13 cellular contexts compared by ENCODE assay signal in genomic region chr16:78684040-78684611, GRCh38.
DNase-seq lines count a peak whose midpoint lies in the region; ATAC-seq and TF ChIP-seq lines count a peak whose summit lies in the region.
"Had no signal": no experiment of that assay in that cellular context is flagged by ENCODE, and none has a peak within 500 bp of the region (broad histone marks: within the 10 kb centered on the region; RNA-seq: fewer than 3 reads in every experiment).

No MANE protein-coding gene starts in this region.

- DNase-seq in LoVo (ENCODE audit: low spot score) (peak; percentile 43), chondrocyte (ENCODE audit: low spot score) (no peak), tibial nerve (ENCODE audit: low spot score in 2 of 2) (peak; percentile 24 to 56), midbrain (lab: John Stamatoyannopoulos, UW) (no peak), anterior cingulate cortex (lab: John Stamatoyannopoulos, UW) (no peak)
- no peak for DNase-seq in activated CD8-positive, alpha-beta memory T cell treated with anti-CD3 and anti-CD28 coated beads, Interleukin-2, amount 10 ng/mL, durations not matched to agents 7 days and 5 days
- DNase-seq: activated T-cell treated with anti-CD3 and anti-CD28 coated beads, Interleukin-2, amount 50 U/mL, for 48 hours; EL; endodermal cell; NCI-H526; stimulated activated CD4-positive, alpha-beta T cell treated with anti-CD3 and anti-CD28 coated beads, Interleukin-2, amount 100 ng/mL, for 24 hours had no signal

- no peak overlapping the region for H3K9ac ChIP-seq in liver (ENCODE audit: low read depth in 1 of 2, low read length in 2 of 2)

- TF ChIP-seq CTCF in chondrocyte (IDR thresholded peaks at IDR 0.05) (no peak), liver (IDR thresholded peaks at IDR 0.05; ENCODE audit: low read depth, low read length, missing input control) (no peak), tibial nerve (IDR thresholded peaks at IDR 0.05) (no peak)

- no peaks in the 10 kb centered on the region for H3K4me1 ChIP-seq in liver (ENCODE audit: control insufficient read depth in 4 of 4, insufficient read depth in 4 of 4, low read length in 3 of 4)
- peaks cover 0 to 36% (median 2%) of the 10 kb centered on the region in 4 donors for H3K4me1 ChIP-seq in tibial nerve

- H3K27me3 Mint-ChIP-seq in chondrocyte (ENCODE audit: low read depth): no peaks in the 10 kb centered on the region
- H3K27me3 Mint-ChIP-seq in activated CD8-positive, alpha-beta memory T cell treated with anti-CD3 and anti-CD28 coated beads, Interleukin-2, amount 10 ng/mL, durations not matched to agents 7 days and 5 days: no peaks in the 10 kb centered on the region

- H3K9me3 ChIP-seq in liver (ENCODE audit: control insufficient read depth in 4 of 4, low read length in 3 of 4): no peaks in the 10 kb centered on the region
- H3K9me3 ChIP-seq in tibial nerve: no peaks in the 10 kb centered on the region

- H3K36me3 ChIP-seq in liver (ENCODE audit: control insufficient read depth in 4 of 4, insufficient read depth in 3 of 4, low read depth in 1 of 4, low read length in 3 of 4): no peaks in the 10 kb centered on the region
- no peaks in the 10 kb centered on the region for H3K36me3 ChIP-seq in tibial nerve

- no peak overlapping the region for H3K27ac ChIP-seq in liver (ENCODE audit: low read depth in 1 of 2, low read length in 2 of 2)
- peak overlapping the region in 2 of 4 donors; percentile 69 to 79 for H3K27ac ChIP-seq in tibial nerve

- TF ChIP-seq RAD21 in liver (IDR thresholded peaks at IDR 0.05): no peak

- H3K27ac Mint-ChIP-seq in chondrocyte (ENCODE audit: unreplicated experiment): peak overlapping the region; percentile 24
- no peak overlapping the region for H3K27ac Mint-ChIP-seq in activated CD8-positive, alpha-beta memory T cell treated with anti-CD3 and anti-CD28 coated beads, Interleukin-2, amount 10 ng/mL, durations not matched to agents 7 days and 5 days
- H3K27ac Mint-ChIP-seq: endodermal cell had no signal

- H3K4me3 ChIP-seq in liver (ENCODE audit: low read depth in 1 of 3, low read length in 3 of 3) (no peak overlapping the region), tibial nerve (no peak overlapping the region)

- CTCF ChIA-PET in activated CD8-positive, alpha-beta memory T cell treated with anti-CD3 and anti-CD28 coated beads, Interleukin-2, amount 10 ng/mL, durations not matched to agents 7 days and 5 days (lab: Charles Lee): no interaction called here

- no peak for ATAC-seq in GM18907 (IDR thresholded peaks at IDR 0.05; ENCODE audit: unreplicated experiment)
- ATAC-seq in activated CD8-positive, alpha-beta memory T cell treated with anti-CD3 and anti-CD28 coated beads, Interleukin-2, amount 10 ng/mL, durations not matched to agents 7 days and 5 days: no peak

- no peak for TF ChIP-seq POLR2A in tibial nerve (IDR thresholded peaks at IDR 0.05)

- no peaks in the 10 kb centered on the region for H3K9me3 Mint-ChIP-seq in chondrocyte (ENCODE audit: low read depth)
- no peaks in the 10 kb centered on the region for H3K9me3 Mint-ChIP-seq in activated CD8-positive, alpha-beta memory T cell treated with anti-CD3 and anti-CD28 coated beads, Interleukin-2, amount 10 ng/mL, durations not matched to agents 7 days and 5 days (ENCODE audit: low read depth)
- H3K9me3 Mint-ChIP-seq: endodermal cell had no signal

- no peak overlapping the region for H3K4me3 Mint-ChIP-seq in chondrocyte (ENCODE audit: unreplicated experiment)
- no peak overlapping the region for H3K4me3 Mint-ChIP-seq in activated CD8-positive, alpha-beta memory T cell treated with anti-CD3 and anti-CD28 coated beads, Interleukin-2, amount 10 ng/mL, durations not matched to agents 7 days and 5 days
- H3K4me3 Mint-ChIP-seq: endodermal cell had no signal

- H3K36me3 Mint-ChIP-seq in chondrocyte (ENCODE audit: low read depth): no peaks in the 10 kb centered on the region
- H3K36me3 Mint-ChIP-seq in activated CD8-positive, alpha-beta memory T cell treated with anti-CD3 and anti-CD28 coated beads, Interleukin-2, amount 10 ng/mL, durations not matched to agents 7 days and 5 days: no peaks in the 10 kb centered on the region

- TF ChIP-seq EP300 in tibial nerve (IDR thresholded peaks at IDR 0.05): peak in 1 of 2 donors; percentile 85

- peaks cover 26% of the 10 kb centered on the region for H3K4me1 Mint-ChIP-seq in chondrocyte (ENCODE audit: low read depth)
- no peaks in the 10 kb centered on the region for H3K4me1 Mint-ChIP-seq in activated CD8-positive, alpha-beta memory T cell treated with anti-CD3 and anti-CD28 coated beads, Interleukin-2, amount 10 ng/mL, durations not matched to agents 7 days and 5 days

- 87% methylated on average over 8 of the region's 8 CpGs for WGBS in liver
- WGBS in tibial nerve, 2 donors: 77 to 78% methylated on average over 8 of the region's 8 CpGs

- H3K27me3 ChIP-seq in liver (ENCODE audit: control insufficient read depth in 4 of 4, insufficient read depth in 4 of 4, low read length in 3 of 4) (no peaks in the 10 kb centered on the region), tibial nerve (no peaks in the 10 kb centered on the region)

TF ChIP-seq in liver, 16 proteins besides CTCF, POLR2A, EP300 and RAD21:
- TF ChIP-seq NR2F2 (IDR thresholded peaks at IDR 0.05) (no peak), FOXA2 (IDR thresholded peaks at IDR 0.05) (no peak), YY1 (IDR thresholded peaks at IDR 0.05) (no peak), FOXA1 (IDR thresholded peaks at IDR 0.05) (no peak), GABPA (IDR thresholded peaks at IDR 0.05 in 1 of 2, conservative IDR thresholded peaks at IDR 0.05 in 1 of 2) (no peak), HNF4G (IDR thresholded peaks at IDR 0.05) (no peak), EGR1 (IDR thresholded peaks at IDR 0.05; ENCODE audit: low read depth in 2 of 2) (no peak), JUND (IDR thresholded peaks at IDR 0.05) (peak; percentile 66 to 89), REST (IDR thresholded peaks at IDR 0.05) (no peak), SP1 (IDR thresholded peaks at IDR 0.05) (no peak), ZBTB33 (IDR thresholded peaks at IDR 0.05) (no peak), ATF3 (IDR thresholded peaks at IDR 0.05) (no peak), HNF4A (conservative IDR thresholded peaks at IDR 0.05) (no peak)
- TF ChIP-seq, protein P1, sequence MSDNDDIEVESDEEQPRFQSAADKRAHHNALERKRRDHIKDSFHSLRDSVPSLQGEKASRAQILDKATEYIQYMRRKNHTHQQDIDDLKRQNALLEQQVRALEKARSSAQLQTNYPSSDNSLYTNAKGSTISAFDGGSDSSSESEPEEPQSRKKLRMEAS (IDR thresholded peaks at IDR 0.05): peak; percentile 58

Comparison
In these comparisons a context has a peak if more than half of its experiments do, and no peak if none do; other contexts are left out.
1. DNase-seq: peak in LoVo (single experiment) and tibial nerve (2 of 2); none in chondrocyte (single experiment), midbrain (single experiment), anterior cingulate cortex (0 of 58) and activated CD8-positive, alpha-beta memory T cell treated with anti-CD3 and anti-CD28 coated beads, Interleukin-2, amount 10 ng/mL, durations not matched to agents 7 days and 5 days (single experiment).